30 cellular contexts compared by ENCODE assay signal in the genomic region with DNA sequence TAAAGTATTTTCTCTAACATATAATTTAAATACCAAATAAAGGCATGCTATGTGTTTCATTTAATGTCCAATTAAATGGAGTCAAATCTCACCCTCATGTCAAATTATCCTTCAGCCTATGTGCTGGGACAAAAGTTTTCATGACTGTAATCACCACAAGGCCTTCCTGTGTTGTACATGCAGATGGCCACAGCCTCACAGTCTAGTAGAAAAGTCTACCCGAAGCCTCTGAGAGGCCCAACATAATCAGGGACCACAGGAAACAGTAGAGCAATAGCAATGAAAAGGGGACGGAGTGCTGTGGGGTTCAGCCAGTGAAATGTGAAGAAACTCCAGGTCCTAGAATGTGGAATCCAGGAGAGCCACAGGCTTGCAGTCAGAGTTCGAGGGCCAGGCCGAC.
A peak's percentile ranks its signal among the peaks of the same experiment; 100 is the strongest.
DNase-seq lines count a peak whose midpoint lies in the region; ATAC-seq and TF ChIP-seq lines count a peak whose summit lies in the region.
"Had no signal": no experiment of that assay in that cellular context is flagged by ENCODE, and none has a peak within 500 bp of the region (broad histone marks: within the 10 kb centered on the region; RNA-seq: fewer than 3 reads in every experiment).

No MANE protein-coding gene starts in this region.

- H3K9me3 Mint-ChIP-seq in activated CD8-positive, alpha-beta T cell treated with anti-CD3 and anti-CD28 coated beads, Interleukin-2, amount 10 ng/mL, durations not matched to agents 7 days and 5 days (ENCODE audit: insufficient read depth) = peaks cover 4% of the 10 kb centered on the region
- no peaks in the 10 kb centered on the region for H3K9me3 Mint-ChIP-seq in activated CD8-positive, alpha-beta T cell treated with anti-CD3 and anti-CD28 coated beads for 36 hours
- H3K9me3 Mint-ChIP-seq in osteocyte (ENCODE audit: unreplicated experiment) = no peaks in the 10 kb centered on the region
- H3K9me3 Mint-ChIP-seq: naive B cell, T-cell had no signal

- CTCF ChIA-PET in activated CD8-positive, alpha-beta T cell treated with anti-CD3 and anti-CD28 coated beads, Interleukin-2, amount 10 ng/mL, durations not matched to agents 7 days and 5 days (lab: Charles Lee) = no interaction called here
- CTCF ChIA-PET in activated CD8-positive, alpha-beta T cell treated with anti-CD3 and anti-CD28 coated beads for 36 hours (lab: Charles Lee) = no interaction called here

- no peak overlapping the region for H3K4me3 Mint-ChIP-seq in activated CD8-positive, alpha-beta T cell treated with anti-CD3 and anti-CD28 coated beads, Interleukin-2, amount 10 ng/mL, durations not matched to agents 7 days and 5 days
- H3K4me3 Mint-ChIP-seq in activated CD8-positive, alpha-beta T cell treated with anti-CD3 and anti-CD28 coated beads for 36 hours = no peak overlapping the region
- H3K4me3 Mint-ChIP-seq in T-helper 17 cell = peak overlapping the region; percentile 49
- H3K4me3 Mint-ChIP-seq in osteocyte (ENCODE audit: unreplicated experiment) = no peak overlapping the region
- H3K4me3 Mint-ChIP-seq: CD14-positive monocyte, naive B cell, T-cell, type B pancreatic cell had no signal

- H3K27ac Mint-ChIP-seq in activated CD8-positive, alpha-beta T cell treated with anti-CD3 and anti-CD28 coated beads, Interleukin-2, amount 10 ng/mL, durations not matched to agents 7 days and 5 days = peak overlapping the region; percentile 57
- no peak overlapping the region for H3K27ac Mint-ChIP-seq in activated CD8-positive, alpha-beta T cell treated with anti-CD3 and anti-CD28 coated beads for 36 hours
- H3K27ac Mint-ChIP-seq in T-helper 17 cell (peak overlapping the region; percentile 62), osteocyte (ENCODE audit: unreplicated experiment) (peak overlapping the region; percentile 1)
- H3K27ac Mint-ChIP-seq: activated T-helper 2 cell treated with anti-CD3 and anti-CD28 coated beads, Interferon-gamma antibody, Interleukin-2, Interleukin-4, amounts not matched to agents 10 μg/mL and 5 μg/mL and 100 μg/mL, durations not matched to agents 14 hours and 24 hours and 36 hours; T-cell; type B pancreatic cell had no signal

- H3K27me3 Mint-ChIP-seq in activated CD8-positive, alpha-beta T cell treated with anti-CD3 and anti-CD28 coated beads, Interleukin-2, amount 10 ng/mL, durations not matched to agents 7 days and 5 days (ENCODE audit: low read depth) = no peaks in the 10 kb centered on the region
- H3K27me3 Mint-ChIP-seq in activated CD8-positive, alpha-beta T cell treated with anti-CD3 and anti-CD28 coated beads for 36 hours = no peaks in the 10 kb centered on the region
- H3K27me3 Mint-ChIP-seq in T-helper 17 cell = no peaks in the 10 kb centered on the region
- H3K27me3 Mint-ChIP-seq in osteocyte (ENCODE audit: unreplicated experiment) = no peaks in the 10 kb centered on the region
- H3K27me3 Mint-ChIP-seq: T-cell, type B pancreatic cell had no signal

- peaks cover 29% of the 10 kb centered on the region for H3K4me1 Mint-ChIP-seq in activated CD8-positive, alpha-beta T cell treated with anti-CD3 and anti-CD28 coated beads, Interleukin-2, amount 10 ng/mL, durations not matched to agents 7 days and 5 days (ENCODE audit: low read depth)
- peaks cover 21% of the 10 kb centered on the region for H3K4me1 Mint-ChIP-seq in activated CD8-positive, alpha-beta T cell treated with anti-CD3 and anti-CD28 coated beads for 36 hours (ENCODE audit: low read depth)
- H3K4me1 Mint-ChIP-seq in T-helper 17 cell (peaks cover 8% of the 10 kb centered on the region), osteocyte (ENCODE audit: unreplicated experiment) (peaks cover 11% of the 10 kb centered on the region)
- H3K4me1 Mint-ChIP-seq: CD14-positive monocyte, naive B cell, T-cell had no signal

- POLR2A ChIA-PET in activated CD8-positive, alpha-beta T cell treated with anti-CD3 and anti-CD28 coated beads, Interleukin-2, amount 10 ng/mL, durations not matched to agents 7 days and 5 days (lab: Charles Lee) = interaction anchor here (1.4 kb wide), 1 partner anchor 140 kb away, joined by 8 read pairs; a partner anchor contains a TSS
- POLR2A ChIA-PET in activated CD8-positive, alpha-beta T cell treated with anti-CD3 and anti-CD28 coated beads for 36 hours (lab: Charles Lee) = no interaction called here

- H3K9me3 ChIP-seq in T-helper 17 cell (ENCODE audit: control insufficient read depth, low read length, poor library complexity, severe bottlenecking) = no peaks in the 10 kb centered on the region
- H3K9me3 ChIP-seq: heart left ventricle, SJCRH30 had no signal

- peak; percentile 53 for ATAC-seq in activated CD8-positive, alpha-beta T cell treated with anti-CD3 and anti-CD28 coated beads, Interleukin-2, amount 10 ng/mL, durations not matched to agents 7 days and 5 days
- ATAC-seq in activated CD8-positive, alpha-beta T cell treated with anti-CD3 and anti-CD28 coated beads for 36 hours = no peak
- no peak for ATAC-seq in T-helper 17 cell
- no peak for ATAC-seq in HG02981 (IDR thresholded peaks at IDR 0.05; ENCODE audit: unreplicated experiment)
- no peak for ATAC-seq in GM21515 (IDR thresholded peaks at IDR 0.05; ENCODE audit: unreplicated experiment)
- ATAC-seq: T-cell had no signal

- peaks cover 11% of the 10 kb centered on the region for H3K36me3 Mint-ChIP-seq in activated CD8-positive, alpha-beta T cell treated with anti-CD3 and anti-CD28 coated beads, Interleukin-2, amount 10 ng/mL, durations not matched to agents 7 days and 5 days (ENCODE audit: low read depth)
- no peaks in the 10 kb centered on the region for H3K36me3 Mint-ChIP-seq in activated CD8-positive, alpha-beta T cell treated with anti-CD3 and anti-CD28 coated beads for 36 hours (ENCODE audit: low read depth)
- H3K36me3 Mint-ChIP-seq in T-helper 17 cell (ENCODE audit: low read depth) (peaks cover 2% of the 10 kb centered on the region), osteocyte (ENCODE audit: unreplicated experiment) (no peaks in the 10 kb centered on the region)
- H3K36me3 Mint-ChIP-seq: CD14-positive monocyte, naive B cell, T-cell, type B pancreatic cell had no signal

- DNase-seq in activated CD8-positive, alpha-beta T cell treated with anti-CD3 and anti-CD28 coated beads, Interleukin-2, amount 10 ng/mL, durations not matched to agents 7 days and 5 days = peak; percentile 30
- DNase-seq in activated CD8-positive, alpha-beta T cell treated with anti-CD3 and anti-CD28 coated beads for 36 hours = no peak
- DNase-seq in T-helper 17 cell = no peak
- no peak for DNase-seq in epithelial cell of prostate (ENCODE audit: low read depth, low spot score)
- DNase-seq in osteocyte (ENCODE audit: extremely low spot score, unreplicated experiment) = no peak
- DNase-seq in anterior cingulate cortex (lab: John Stamatoyannopoulos, UW) = no peak
- DNase-seq: 8988T; activated CD4-positive, alpha-beta T cell treated with anti-CD3 and anti-CD28 coated beads, Interleukin-2, amount 50 U/mL, for 4 hours; activated CD8-positive, alpha-beta memory T cell treated with anti-CD3 and anti-CD28 coated beads, Interleukin-2, amount 50 U/mL, for 48 hours; activated naive CD4-positive, alpha-beta T cell treated with anti-CD3 and anti-CD28 coated beads, Interleukin-2, amount 50 U/mL, for 16 hours; DMS79; GDM1; heart left ventricle; kidney; midbrain; naive B cell; NCI-H1092; NCI-H1694 treated with DMSO at 0.1 percent for 48 hours; NCI-H446; NCI-H774; SJCRH30; stimulated activated CD4-positive, alpha-beta T cell treated with anti-CD3 and anti-CD28 coated beads, Interleukin-15, amount 100 ng/mL, for 24 hours; stimulated activated CD4-positive, alpha-beta T cell treated with anti-CD3 and anti-CD28 coated beads, Interleukin-4, amount 100 ng/mL, for 4 hours; T-cell had no signal

- no peak for TF ChIP-seq CTCF in activated CD8-positive, alpha-beta T cell treated with anti-CD3 and anti-CD28 coated beads for 36 hours (IDR thresholded peaks at IDR 0.05)
- TF ChIP-seq CTCF in osteocyte (IDR thresholded peaks at IDR 0.05) = no peak

- H3K27ac ChIP-seq in epithelial cell of prostate = peak overlapping the region; percentile 93
- H3K27ac ChIP-seq: coronary artery, SJCRH30 had no signal

- intact Hi-C loops in activated CD8-positive, alpha-beta T cell treated with anti-CD3 and anti-CD28 coated beads for 36 hours (cut with micrococcal nuclease) = no loop called here
